24 cellular contexts compared by ENCODE assay signal in the genomic region with DNA sequence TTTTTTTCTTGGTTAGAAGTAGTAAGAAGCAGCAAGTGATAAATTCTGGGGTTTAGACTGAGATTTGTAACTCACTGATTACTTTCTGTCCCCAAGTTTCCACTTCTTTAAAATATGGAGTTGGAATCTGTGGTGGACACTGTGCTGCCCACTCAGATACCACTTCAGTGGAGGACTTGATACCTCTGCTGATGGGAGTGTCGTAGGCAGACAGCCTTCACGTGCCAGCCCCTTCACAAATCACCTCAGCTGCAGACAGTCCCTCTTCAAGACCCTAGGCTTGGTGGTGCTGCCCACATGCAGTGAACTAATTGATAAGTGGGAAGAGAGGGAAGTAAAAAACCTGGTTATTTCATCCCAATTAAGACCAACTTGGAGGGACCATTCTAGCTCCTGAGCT.
"Had no signal": no experiment of that assay in that cellular context is flagged by ENCODE, and none has a peak within 500 bp of the region (broad histone marks: within the 10 kb centered on the region; RNA-seq: fewer than 3 reads in every experiment).

No MANE protein-coding gene starts in this region.

- H3K9me3 ChIP-seq: ascending aorta, body of pancreas had no signal

- H3K4me1 Mint-ChIP-seq: activated naive CD4-positive, alpha-beta T cell treated with anti-CD3 and anti-CD28 coated beads, Interleukin-2, amount 50 U/mL, for 24 hours had no signal

- ATAC-seq: activated CD4-positive, CD25-positive, alpha-beta regulatory T cell treated with anti-CD3 and anti-CD28 coated beads, Interleukin-2, amount 50 U/mL, for 24 hours; activated CD8-positive, alpha-beta T cell treated with anti-CD3 and anti-CD28 coated beads for 36 hours; body of pancreas; Panc1 had no signal

- H3K27ac ChIP-seq: ascending aorta, body of pancreas had no signal

- H3K9me3 Mint-ChIP-seq: activated CD8-positive, alpha-beta T cell treated with anti-CD3 and anti-CD28 coated beads for 36 hours; activated naive CD4-positive, alpha-beta T cell treated with anti-CD3 and anti-CD28 coated beads, Interleukin-2, amount 50 U/mL, for 24 hours; activated T-helper 1 cell treated with anti-CD3 and anti-CD28 coated beads, Interleukin-12 subunit alpha, Interleukin-12 subunit beta, Interleukin-2, Interleukin-4 antibody, amounts not matched to agents 30 ng/mL and 10 ng/mL and 1 ng/mL, durations not matched to agents 14 hours and 24 hours and 36 hours; T-helper 1 cell treated with Interleukin-12 subunit alpha and Interleukin-12 subunit beta and Interleukin-4 antibody, amounts not matched to agents 30 μg/mL and 1 μg/mL, for 36 hours had no signal

- H3K4me3 Mint-ChIP-seq: activated CD8-positive, alpha-beta T cell treated with anti-CD3 and anti-CD28 coated beads for 36 hours; activated naive CD4-positive, alpha-beta T cell treated with anti-CD3 and anti-CD28 coated beads, Interleukin-2, amount 50 U/mL, for 24 hours; activated T-helper 1 cell treated with anti-CD3 and anti-CD28 coated beads, Interleukin-12 subunit alpha, Interleukin-12 subunit beta, Interleukin-2, Interleukin-4 antibody, amounts not matched to agents 30 ng/mL and 10 ng/mL and 1 ng/mL, durations not matched to agents 14 hours and 24 hours and 36 hours; T-helper 1 cell treated with Interleukin-12 subunit alpha and Interleukin-12 subunit beta and Interleukin-4 antibody, amounts not matched to agents 30 μg/mL and 1 μg/mL, for 36 hours had no signal

- DNase-seq: activated CD4-positive, alpha-beta T cell treated with anti-CD3 and anti-CD28 coated beads for 4 hours; activated CD8-positive, alpha-beta memory T cell treated with anti-CD3 and anti-CD28 coated beads, Interleukin-2, amount 50 U/mL, for 4 hours; activated CD8-positive, alpha-beta T cell treated with anti-CD3 and anti-CD28 coated beads for 36 hours; activated effector memory CD4-positive, alpha-beta T cell treated with Interleukin-2 at 50 U/mL for 16 hours; activated naive CD4-positive, alpha-beta T cell; activated T-cell treated with anti-CD3 and anti-CD28 coated beads, Interleukin-2, amount 50 U/mL, for 1 hour; body of pancreas; MM.1S; NCI-H1105 treated with DMSO at 0.1 percent for 48 hours; NCI-H1436 treated with DMSO at 0.1 percent for 48 hours; NCI-H187; NCI-H2081; NCI-H510A treated with DMSO at 0.1 percent for 48 hours; NCI-H69; NK-92 treated with Interleukin-12 subunit alpha and Interleukin-12 subunit beta, amount 100 ng/mL, for 24 hours; OCI-M1; RPMI8226; SHP77 treated with DMSO at 0.1 percent for 48 hours had no signal

- H3K27me3 ChIP-seq: ascending aorta, body of pancreas had no signal

- H3K27ac Mint-ChIP-seq: activated CD8-positive, alpha-beta T cell treated with anti-CD3 and anti-CD28 coated beads for 36 hours; activated naive CD4-positive, alpha-beta T cell treated with anti-CD3 and anti-CD28 coated beads, Interleukin-2, amount 50 U/mL, for 24 hours; activated T-helper 1 cell treated with anti-CD3 and anti-CD28 coated beads, Interleukin-12 subunit alpha, Interleukin-12 subunit beta, Interleukin-2, Interleukin-4 antibody, amounts not matched to agents 30 ng/mL and 10 ng/mL and 1 ng/mL, durations not matched to agents 14 hours and 24 hours and 36 hours; T-helper 1 cell treated with Interleukin-12 subunit alpha and Interleukin-12 subunit beta and Interleukin-4 antibody, amounts not matched to agents 30 μg/mL and 1 μg/mL, for 36 hours had no signal

- H3K4me3 ChIP-seq: ascending aorta, body of pancreas had no signal

- H3K27me3 Mint-ChIP-seq: activated CD8-positive, alpha-beta T cell treated with anti-CD3 and anti-CD28 coated beads for 36 hours; activated naive CD4-positive, alpha-beta T cell treated with anti-CD3 and anti-CD28 coated beads, Interleukin-2, amount 50 U/mL, for 24 hours had no signal
